ENCODE assay signal across 1 cellular context in genomic region chr1:178529364-178530036, GRCh38.
TF ChIP-seq lines count a peak whose summit lies in the region.

No MANE protein-coding gene starts in this region.

TF ChIP-seq in HepG2, 621 proteins besides CTCF, POLR2A, EP300 and RAD21 (continued from another document and continues in another):
- TF ChIP-seq ZNF607 (CRISPR knock-in tag; IDR thresholded peaks at IDR 0.05; ENCODE audit: borderline replicate concordance) (no peak), IRF2 (CRISPR knock-in tag; IDR thresholded peaks at IDR 0.05) (peak; percentile 27; the same call in 1 of the 2 replicates), SOX5 (CRISPR knock-in tag; IDR thresholded peaks at IDR 0.05; ENCODE audit: borderline replicate concordance) (peak; percentile 37; the same call in 1 of the 2 replicates), ZFX (CRISPR knock-in tag; IDR thresholded peaks at IDR 0.05; ENCODE audit: low read depth) (0 out of 2 replicates have a peak, but pooled peaks have one; percentile 19), ZNF772 (CRISPR knock-in tag; IDR thresholded peaks at IDR 0.05) (0 out of 2 replicates have a peak, but pooled peaks have one; percentile 24), ZNF768 (CRISPR knock-in tag; IDR thresholded peaks at IDR 0.05) (0 out of 2 replicates have a peak, but pooled peaks have one; percentile 17), RARA (CRISPR knock-in tag; IDR thresholded peaks at IDR 0.05) (0 out of 2 replicates have a peak, but pooled peaks have one; percentile 13), ZMYM4 (CRISPR knock-in tag; IDR thresholded peaks at IDR 0.05) (peak; percentile 52), FOXP4 (CRISPR knock-in tag; IDR thresholded peaks at IDR 0.05) (peak; percentile 61; the same call in 1 of the 2 replicates), ZNF30 (CRISPR knock-in tag; IDR thresholded peaks at IDR 0.05) (no peak), HDAC2 (CRISPR knock-in tag; IDR thresholded peaks at IDR 0.05) (peak; percentile 49; the same call in 1 of the 2 replicates), RXRA (CRISPR knock-in tag; IDR thresholded peaks at IDR 0.05) (0 out of 2 replicates have a peak, but pooled peaks have one; percentile 38), REPIN1 (CRISPR knock-in tag; IDR thresholded peaks at IDR 0.05; ENCODE audit: borderline replicate concordance, low read depth) (0 out of 2 replicates have a peak, but pooled peaks have one; percentile 28), ERF (CRISPR knock-in tag; IDR thresholded peaks at IDR 0.05) (peak; percentile 22; the same call in 1 of the 2 replicates), MEIS2 (CRISPR knock-in tag; IDR thresholded peaks at IDR 0.05) (0 out of 2 replicates have a peak, but pooled peaks have one; percentile 15), ZNF451 (CRISPR knock-in tag; IDR thresholded peaks at IDR 0.05) (no peak), DNMT3B (CRISPR knock-in tag; conservative IDR thresholded peaks at IDR 0.05) (no peak), ZNF598 (CRISPR knock-in tag; IDR thresholded peaks at IDR 0.05; ENCODE audit: borderline replicate concordance) (no peak), ARID5B (CRISPR knock-in tag; IDR thresholded peaks at IDR 0.05) (peak; percentile 68), NR2F1 (CRISPR knock-in tag; IDR thresholded peaks at IDR 0.05) (peak in 1 of 2 experiments; percentile 18; a peak in 2 of 4 replicates), SOX13 (IDR thresholded peaks at IDR 0.05) (no peak), SOX13 (CRISPR knock-in tag; conservative IDR thresholded peaks at IDR 0.05 in 1 of 2, IDR thresholded peaks at IDR 0.05 in 1 of 2) (peak in 1 of 2 experiments; percentile 42; a peak in 1 of 4 replicates), SRY (CRISPR knock-in tag; IDR thresholded peaks at IDR 0.05) (no peak), MAX (IDR thresholded peaks at IDR 0.05) (0 out of 2 replicates have a peak, but pooled peaks have one; percentile 7), ONECUT2 (CRISPR knock-in tag; IDR thresholded peaks at IDR 0.05) (no peak), BORCS8-MEF2B (CRISPR knock-in tag; IDR thresholded peaks at IDR 0.05) (peak; percentile 39; the same call in 1 of the 2 replicates), ZBTB7B (CRISPR knock-in tag; IDR thresholded peaks at IDR 0.05) (peak; percentile 66), MEF2D (CRISPR knock-in tag; IDR thresholded peaks at IDR 0.05) (no peak), ZNF136 (CRISPR knock-in tag; IDR thresholded peaks at IDR 0.05; ENCODE audit: low read depth) (no peak), NFIC (IDR thresholded peaks at IDR 0.05; ENCODE audit: low read length) (peak; percentile 30; the same call in 1 of the 2 replicates), CBFB (CRISPR knock-in tag; IDR thresholded peaks at IDR 0.05) (no peak), CENPBD1 (CRISPR knock-in tag; IDR thresholded peaks at IDR 0.05; ENCODE audit: borderline replicate concordance, low read depth) (no peak), LCORL (IDR thresholded peaks at IDR 0.05) (no peak), LCORL (CRISPR knock-in tag; IDR thresholded peaks at IDR 0.05) (peak; percentile 86), ZMYM3 (CRISPR knock-in tag; IDR thresholded peaks at IDR 0.05) (0 out of 2 replicates have a peak, but pooled peaks have one; percentile 42), TARDBP (CRISPR knock-in tag; IDR thresholded peaks at IDR 0.05) (0 out of 2 replicates have a peak, but pooled peaks have one; percentile 22), PRDM15 (CRISPR knock-in tag; IDR thresholded peaks at IDR 0.05) (peak; percentile 89), NR2C2 (CRISPR knock-in tag; IDR thresholded peaks at IDR 0.05; ENCODE audit: borderline replicate concordance) (peak; percentile 28; the same call in 1 of the 2 replicates), TEAD3 (CRISPR knock-in tag; optimal IDR thresholded peaks at IDR 0.05; ENCODE audit: borderline replicate concordance) (peak; percentile 20), KAT8 (CRISPR knock-in tag; IDR thresholded peaks at IDR 0.05) (peak; percentile 46; the same call in 1 of the 2 replicates), BHLHE40 (IDR thresholded peaks at IDR 0.05; ENCODE audit: low read length) (no peak), ZNF33B (CRISPR knock-in tag; IDR thresholded peaks at IDR 0.05) (no peak), IKZF4 (CRISPR knock-in tag; IDR thresholded peaks at IDR 0.05; ENCODE audit: borderline replicate concordance, low read depth, not compliant biosample characterization) (no peak), HNF4G (IDR thresholded peaks at IDR 0.05; ENCODE audit: borderline replicate concordance, low read depth, low read length) (peak; percentile 81), HNF4G (CRISPR knock-in tag; IDR thresholded peaks at IDR 0.05; ENCODE audit: borderline replicate concordance, low read depth) (no peak; the same call in 1 of the 2 replicates), ZNF441 (CRISPR knock-in tag; IDR thresholded peaks at IDR 0.05; ENCODE audit: borderline replicate concordance) (0 out of 2 replicates have a peak, but pooled peaks have one; percentile 23), GATAD2A (CRISPR knock-in tag; IDR thresholded peaks at IDR 0.05) (peak; percentile 26; the same call in 1 of the 2 replicates), RCOR2 (CRISPR knock-in tag; IDR thresholded peaks at IDR 0.05) (peak; percentile 21; the same call in 1 of the 2 replicates), HNF4A (CRISPR knock-in tag; IDR thresholded peaks at IDR 0.05) (peak; percentile 87), ZBTB34 (CRISPR knock-in tag; IDR thresholded peaks at IDR 0.05) (peak; percentile 37; the same call in 1 of the 2 replicates), KLF9 (CRISPR knock-in tag; IDR thresholded peaks at IDR 0.05; ENCODE audit: low read depth) (no peak), PCBP1 (IDR thresholded peaks at IDR 0.05; ENCODE audit: borderline replicate concordance, low read depth, low read length) (no peak), IRF9 (CRISPR knock-in tag; IDR thresholded peaks at IDR 0.05; ENCODE audit: borderline replicate concordance) (no peak), KDM6A (CRISPR knock-in tag; IDR thresholded peaks at IDR 0.05; ENCODE audit: low read depth) (peak; percentile 35; the same call in 1 of the 2 replicates), MIER2 (CRISPR knock-in tag; IDR thresholded peaks at IDR 0.05) (0 out of 2 replicates have a peak, but pooled peaks have one; percentile 24), HINFP (CRISPR knock-in tag; IDR thresholded peaks at IDR 0.05; ENCODE audit: low read depth) (0 out of 2 replicates have a peak, but pooled peaks have one; percentile 48), ZEB1 (IDR thresholded peaks at IDR 0.05; ENCODE audit: insufficient replicate concordance, low read depth) (peak; percentile 90), RXRB (CRISPR knock-in tag; IDR thresholded peaks at IDR 0.05; ENCODE audit: borderline replicate concordance) (peak; percentile 59; the same call in 1 of the 2 replicates), HOXA3 (CRISPR knock-in tag; IDR thresholded peaks at IDR 0.05) (peak; percentile 37; the same call in 1 of the 2 replicates), MED1 (CRISPR knock-in tag; IDR thresholded peaks at IDR 0.05) (peak; percentile 47; the same call in 1 of the 2 replicates), POGZ (CRISPR knock-in tag; IDR thresholded peaks at IDR 0.05) (peak; percentile 29; the same call in 1 of the 2 replicates)
